Comparison of ENCODE assay signal across 8 cellular contexts in genomic region chr11:117816151-117816741, GRCh38. TPM values are rescaled to one million over a fixed set of nuclear protein-coding genes. Genes with fewer than 3 reads are reported as not detected.
A peak's percentile ranks its signal among the peaks of the same experiment; 100 is the strongest.
DNase-seq lines count a peak whose midpoint lies in the region; ATAC-seq and TF ChIP-seq lines count a peak whose summit lies in the region.

No MANE protein-coding gene starts in this region.

- ATAC-seq in activated naive CD8-positive, alpha-beta T cell treated with anti-CD3 and anti-CD28 coated beads, Interleukin-2, amount 10 ng/mL, durations not matched to agents 7 days and 5 days (ENCODE audit: low read depth): no peak
- ATAC-seq in GM18505 (IDR thresholded peaks at IDR 0.05; ENCODE audit: unreplicated experiment) (no peak), GM19395 (IDR thresholded peaks at IDR 0.05; ENCODE audit: unreplicated experiment) (no peak)

- DNase-seq in AG04450 (ENCODE audit: low read depth, low spot score) (peak; percentile 15), HK-2 (ENCODE audit: unreplicated experiment) (peak; percentile 62), NCI-H1930 (lab: John Stamatoyannopoulos, UW) (no peak), coronary artery (ENCODE audit: low spot score) (no peak)
- no peak for DNase-seq in activated naive CD8-positive, alpha-beta T cell treated with anti-CD3 and anti-CD28 coated beads, Interleukin-2, amount 10 ng/mL, durations not matched to agents 7 days and 5 days

- CTCF ChIA-PET in AG04450 (lab: Charles Lee): interaction anchor here (1.3 to 9.3 kb wide), 11 partner anchors 9 to 391 kb away, joined by 3 to 238 read pairs (median 38); no protein-coding TSS in a partner anchor

- peaks cover 50% of the 10 kb centered on the region for H3K4me1 Mint-ChIP-seq in activated naive CD8-positive, alpha-beta T cell treated with anti-CD3 and anti-CD28 coated beads, Interleukin-2, amount 10 ng/mL, durations not matched to agents 7 days and 5 days

- H3K27ac Mint-ChIP-seq in activated naive CD8-positive, alpha-beta T cell treated with anti-CD3 and anti-CD28 coated beads, Interleukin-2, amount 10 ng/mL, durations not matched to agents 7 days and 5 days: peak overlapping the region; percentile 98

- H3K4me3 Mint-ChIP-seq in activated naive CD8-positive, alpha-beta T cell treated with anti-CD3 and anti-CD28 coated beads, Interleukin-2, amount 10 ng/mL, durations not matched to agents 7 days and 5 days: peak overlapping the region; percentile 84

- H3K9me3 Mint-ChIP-seq in activated naive CD8-positive, alpha-beta T cell treated with anti-CD3 and anti-CD28 coated beads, Interleukin-2, amount 10 ng/mL, durations not matched to agents 7 days and 5 days: no peaks in the 10 kb centered on the region

- no peak for TF ChIP-seq RAD21 in liver (IDR thresholded peaks at IDR 0.05)

- H3K4me1 ChIP-seq in liver (ENCODE audit: control insufficient read depth in 4 of 4, insufficient read depth in 4 of 4, low read length in 3 of 4): peaks cover 0 to 8% (median 3%) of the 10 kb centered on the region in 4 donors

- H3K9ac ChIP-seq in liver (ENCODE audit: low read depth in 1 of 2, low read length in 2 of 2): no peak overlapping the region

- POLR2A ChIA-PET in AG04450 (lab: Yijun Ruan, JAX): interaction anchor here (1.2 kb wide), 1 partner anchor 9 kb away, joined by 3 read pairs; no protein-coding TSS in a partner anchor
- POLR2A ChIA-PET in activated naive CD8-positive, alpha-beta T cell treated with anti-CD3 and anti-CD28 coated beads, Interleukin-2, amount 10 ng/mL, durations not matched to agents 7 days and 5 days (lab: Charles Lee): interaction anchor here (0.7 to 2.9 kb wide), 10 partner anchors 8 to 355 kb away, joined by 3 to 29 read pairs (median 5); partner anchors contain the start of gene FXYD2

- H3K27me3 Mint-ChIP-seq in activated naive CD8-positive, alpha-beta T cell treated with anti-CD3 and anti-CD28 coated beads, Interleukin-2, amount 10 ng/mL, durations not matched to agents 7 days and 5 days: no peaks in the 10 kb centered on the region

- no peak for TF ChIP-seq CTCF in AG04450 (IDR thresholded peaks at IDR 0.05; ENCODE audit: low read depth, low read length)
- no peak for TF ChIP-seq CTCF in liver (IDR thresholded peaks at IDR 0.05; ENCODE audit: low read depth, low read length, missing input control)
- TF ChIP-seq CTCF in coronary artery (IDR thresholded peaks at IDR 0.05): no peak

- 82% methylated on average over 20 of the region's 20 CpGs for WGBS in liver

- peak overlapping the region; percentile 57 for H3K27ac ChIP-seq in AG04450 (ENCODE audit: low read depth, low read length)
- peak overlapping the region; percentile 41 to 56 for H3K27ac ChIP-seq in liver (ENCODE audit: low read depth in 1 of 2, low read length in 2 of 2)
- H3K27ac ChIP-seq in coronary artery: peak overlapping the region in 1 of 2 donors; percentile 81

- no peak for TF ChIP-seq POLR2A in GM18505 (IDR thresholded peaks at IDR 0.05; ENCODE audit: borderline replicate concordance, extremely low read depth, insufficient read depth, insufficient read length)

- H3K27me3 ChIP-seq in AG04450 (ENCODE audit: control insufficient read depth, insufficient read depth, low read length) (no peaks in the 10 kb centered on the region), liver (ENCODE audit: control insufficient read depth in 4 of 4, insufficient read depth in 4 of 4, low read length in 3 of 4) (no peaks in the 10 kb centered on the region)

- H3K36me3 ChIP-seq in liver (ENCODE audit: control insufficient read depth in 4 of 4, insufficient read depth in 3 of 4, low read depth in 1 of 4, low read length in 3 of 4): no peaks in the 10 kb centered on the region

- H3K4me3 ChIP-seq in AG04450 (ENCODE audit: low read depth, low read length) (no peak overlapping the region), liver (ENCODE audit: low read depth in 1 of 3, low read length in 3 of 3) (no peak overlapping the region), coronary artery (no peak overlapping the region)

- no peaks in the 10 kb centered on the region for H3K36me3 Mint-ChIP-seq in activated naive CD8-positive, alpha-beta T cell treated with anti-CD3 and anti-CD28 coated beads, Interleukin-2, amount 10 ng/mL, durations not matched to agents 7 days and 5 days

- H3K9me3 ChIP-seq in AG04450 (ENCODE audit: control insufficient read depth, insufficient read depth, low read length) (no peaks in the 10 kb centered on the region), liver (ENCODE audit: control insufficient read depth in 4 of 4, low read length in 3 of 4) (no peaks in the 10 kb centered on the region)

TF ChIP-seq in liver, 16 proteins besides CTCF, POLR2A, EP300 and RAD21:
- TF ChIP-seq FOXA2 (IDR thresholded peaks at IDR 0.05) (no peak), NR2F2 (IDR thresholded peaks at IDR 0.05) (peak; percentile 11), HNF4A (conservative IDR thresholded peaks at IDR 0.05) (no peak), SP1 (IDR thresholded peaks at IDR 0.05) (no peak)
- TF ChIP-seq, protein P1, sequence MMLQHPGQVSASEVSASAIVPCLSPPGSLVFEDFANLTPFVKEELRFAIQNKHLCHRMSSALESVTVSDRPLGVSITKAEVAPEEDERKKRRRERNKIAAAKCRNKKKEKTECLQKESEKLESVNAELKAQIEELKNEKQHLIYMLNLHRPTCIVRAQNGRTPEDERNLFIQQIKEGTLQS (IDR thresholded peaks at IDR 0.05): no peak

RNA-seq across cellular contexts. Expression of gene FXYD2, which starts 8.3 kb away (rescaled TPM):
- polyA plus RNA-seq in AG04450 (2011; rRNA removed) (0.14 TPM in 1 of 2 replicates, not detected in the other), liver (100 to 1,000 TPM in 1 of 2 donors, 10 to 100 TPM in 1; 20.2 to 105 TPM)
- polyA minus RNA-seq in AG04450 (2011; rRNA and poly(A)+ RNA removed): 0.55 TPM in 1 of 2 replicates, not detected in the other
- 10 to 100 TPM; 28.0 to 31.2 TPM for total RNA-seq in activated naive CD8-positive, alpha-beta T cell treated with anti-CD3 and anti-CD28 coated beads, Interleukin-2, amount 10 ng/mL, durations not matched to agents 7 days and 5 days
- 10 to 100 TPM; 22.9 to 60.6 TPM for total RNA-seq in liver

RNA-seq across cellular contexts. Expression of gene DSCAML1, which starts 19.2 kb away (rescaled TPM):
- polyA plus RNA-seq in AG04450 (2011; rRNA removed): not detected in 2 replicates
- not detected in 2 replicates for polyA minus RNA-seq in AG04450 (2011; rRNA and poly(A)+ RNA removed)
- 1 to 10 TPM; 1.4 to 3.1 TPM for total RNA-seq in activated naive CD8-positive, alpha-beta T cell treated with anti-CD3 and anti-CD28 coated beads, Interleukin-2, amount 10 ng/mL, durations not matched to agents 7 days and 5 days
- under 1 TPM; 0.23 to 0.42 TPM for total RNA-seq in liver
- polyA plus RNA-seq in liver: under 1 TPM; 0.07 to 0.17 TPM

Comparison
In these comparisons a context has a peak if more than half of its experiments do, and no peak if none do; other contexts are left out.
1. DNase-seq: peak in AG04450 (single experiment) and HK-2 (single experiment); none in activated naive CD8-positive, alpha-beta T cell treated with anti-CD3 and anti-CD28 coated beads, Interleukin-2, amount 10 ng/mL, durations not matched to agents 7 days and 5 days (single experiment), NCI-H1930 (0 of 2) and coronary artery (single experiment).